ENCODE assay signal across 2 cellular contexts in the genomic region with DNA sequence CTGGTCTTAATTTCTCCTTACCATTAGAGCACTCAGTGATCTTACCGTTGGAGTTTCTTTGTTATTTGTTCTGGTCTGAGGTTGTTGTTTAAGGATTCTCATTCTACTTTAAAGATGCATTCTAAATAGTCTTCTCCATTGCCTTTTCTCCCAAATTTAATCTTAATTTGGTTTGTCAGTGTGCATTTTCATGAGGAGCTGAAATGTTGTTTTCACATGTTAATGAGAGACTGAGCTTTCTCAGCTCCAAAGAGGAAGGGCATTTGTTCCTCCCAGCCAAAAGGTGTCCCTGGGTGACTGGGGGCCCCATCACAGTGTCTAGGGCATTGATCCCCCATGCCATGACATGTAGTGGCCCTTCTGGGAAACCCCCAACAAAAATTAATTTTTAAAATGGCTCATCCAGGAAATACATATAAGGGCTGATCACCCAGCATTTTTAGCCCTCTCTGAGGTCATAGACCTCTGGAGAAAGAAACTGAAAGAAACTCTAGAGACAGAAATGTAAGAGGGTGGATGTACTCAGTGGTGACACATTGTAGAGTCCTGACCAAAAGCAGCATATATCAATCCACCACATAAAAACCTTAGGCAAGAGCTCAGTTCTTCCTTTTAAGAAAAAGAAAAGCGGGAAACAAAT.
TF ChIP-seq lines count a peak whose summit lies in the region.

No MANE protein-coding gene starts in this region.

TF ChIP-seq in SK-N-SH, 30 proteins besides CTCF, POLR2A, EP300 and RAD21 (continued from another document):
- TF ChIP-seq RFX5 (IDR thresholded peaks at IDR 0.05; ENCODE audit: low read length) = no peak
- TF ChIP-seq, protein P1, sequence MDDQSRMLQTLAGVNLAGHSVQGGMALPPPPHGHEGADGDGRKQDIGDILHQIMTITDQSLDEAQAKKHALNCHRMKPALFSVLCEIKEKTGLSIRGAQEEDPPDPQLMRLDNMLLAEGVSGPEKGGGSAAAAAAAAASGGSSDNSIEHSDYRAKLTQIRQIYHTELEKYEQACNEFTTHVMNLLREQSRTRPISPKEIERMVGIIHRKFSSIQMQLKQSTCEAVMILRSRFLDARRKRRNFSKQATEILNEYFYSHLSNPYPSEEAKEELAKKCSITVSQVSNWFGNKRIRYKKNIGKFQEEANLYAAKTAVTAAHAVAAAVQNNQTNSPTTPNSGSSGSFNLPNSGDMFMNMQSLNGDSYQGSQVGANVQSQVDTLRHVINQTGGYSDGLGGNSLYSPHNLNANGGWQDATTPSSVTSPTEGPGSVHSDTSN (IDR thresholded peaks at IDR 0.05) = no peak

TF ChIP-seq in SK-N-SH treated with all-trans-retinoic acid at 6 μM for 48 hours, 23 proteins besides CTCF, POLR2A, EP300 and RAD21 (continued from another document):
- TF ChIP-seq, protein P2, sequence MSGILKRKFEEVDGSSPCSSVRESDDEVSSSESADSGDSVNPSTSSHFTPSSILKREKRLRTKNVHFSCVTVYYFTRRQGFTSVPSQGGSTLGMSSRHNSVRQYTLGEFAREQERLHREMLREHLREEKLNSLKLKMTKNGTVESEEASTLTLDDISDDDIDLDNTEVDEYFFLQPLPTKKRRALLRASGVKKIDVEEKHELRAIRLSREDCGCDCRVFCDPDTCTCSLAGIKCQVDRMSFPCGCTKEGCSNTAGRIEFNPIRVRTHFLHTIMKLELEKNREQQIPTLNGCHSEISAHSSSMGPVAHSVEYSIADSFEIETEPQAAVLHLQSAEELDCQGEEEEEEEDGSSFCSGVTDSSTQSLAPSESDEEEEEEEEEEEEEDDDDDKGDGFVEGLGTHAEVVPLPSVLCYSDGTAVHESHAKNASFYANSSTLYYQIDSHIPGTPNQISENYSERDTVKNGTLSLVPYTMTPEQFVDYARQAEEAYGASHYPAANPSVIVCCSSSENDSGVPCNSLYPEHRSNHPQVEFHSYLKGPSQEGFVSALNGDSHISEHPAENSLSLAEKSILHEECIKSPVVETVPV (CRISPR knock-in tag; IDR thresholded peaks at IDR 0.05) = no peak
- TF ChIP-seq, protein P3, sequence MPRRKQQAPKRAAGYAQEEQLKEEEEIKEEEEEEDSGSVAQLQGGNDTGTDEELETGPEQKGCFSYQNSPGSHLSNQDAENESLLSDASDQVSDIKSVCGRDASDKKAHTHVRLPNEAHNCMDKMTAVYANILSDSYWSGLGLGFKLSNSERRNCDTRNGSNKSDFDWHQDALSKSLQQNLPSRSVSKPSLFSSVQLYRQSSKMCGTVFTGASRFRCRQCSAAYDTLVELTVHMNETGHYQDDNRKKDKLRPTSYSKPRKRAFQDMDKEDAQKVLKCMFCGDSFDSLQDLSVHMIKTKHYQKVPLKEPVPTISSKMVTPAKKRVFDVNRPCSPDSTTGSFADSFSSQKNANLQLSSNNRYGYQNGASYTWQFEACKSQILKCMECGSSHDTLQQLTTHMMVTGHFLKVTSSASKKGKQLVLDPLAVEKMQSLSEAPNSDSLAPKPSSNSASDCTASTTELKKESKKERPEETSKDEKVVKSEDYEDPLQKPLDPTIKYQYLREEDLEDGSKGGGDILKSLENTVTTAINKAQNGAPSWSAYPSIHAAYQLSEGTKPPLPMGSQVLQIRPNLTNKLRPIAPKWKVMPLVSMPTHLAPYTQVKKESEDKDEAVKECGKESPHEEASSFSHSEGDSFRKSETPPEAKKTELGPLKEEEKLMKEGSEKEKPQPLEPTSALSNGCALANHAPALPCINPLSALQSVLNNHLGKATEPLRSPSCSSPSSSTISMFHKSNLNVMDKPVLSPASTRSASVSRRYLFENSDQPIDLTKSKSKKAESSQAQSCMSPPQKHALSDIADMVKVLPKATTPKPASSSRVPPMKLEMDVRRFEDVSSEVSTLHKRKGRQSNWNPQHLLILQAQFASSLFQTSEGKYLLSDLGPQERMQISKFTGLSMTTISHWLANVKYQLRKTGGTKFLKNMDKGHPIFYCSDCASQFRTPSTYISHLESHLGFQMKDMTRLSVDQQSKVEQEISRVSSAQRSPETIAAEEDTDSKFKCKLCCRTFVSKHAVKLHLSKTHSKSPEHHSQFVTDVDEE (CRISPR knock-in tag; IDR thresholded peaks at IDR 0.05) = no peak
- TF ChIP-seq ZFP30 (CRISPR knock-in tag; IDR thresholded peaks at IDR 0.05) = no peak
- TF ChIP-seq RARB (CRISPR knock-in tag; IDR thresholded peaks at IDR 0.05) = no peak
- TF ChIP-seq BACH2 (CRISPR knock-in tag; IDR thresholded peaks at IDR 0.05; ENCODE audit: borderline replicate concordance) = no peak
- TF ChIP-seq ZFP3 (CRISPR knock-in tag; IDR thresholded peaks at IDR 0.05) = no peak
